ENCODE assay signal across 7 cellular contexts in the genomic region with DNA sequence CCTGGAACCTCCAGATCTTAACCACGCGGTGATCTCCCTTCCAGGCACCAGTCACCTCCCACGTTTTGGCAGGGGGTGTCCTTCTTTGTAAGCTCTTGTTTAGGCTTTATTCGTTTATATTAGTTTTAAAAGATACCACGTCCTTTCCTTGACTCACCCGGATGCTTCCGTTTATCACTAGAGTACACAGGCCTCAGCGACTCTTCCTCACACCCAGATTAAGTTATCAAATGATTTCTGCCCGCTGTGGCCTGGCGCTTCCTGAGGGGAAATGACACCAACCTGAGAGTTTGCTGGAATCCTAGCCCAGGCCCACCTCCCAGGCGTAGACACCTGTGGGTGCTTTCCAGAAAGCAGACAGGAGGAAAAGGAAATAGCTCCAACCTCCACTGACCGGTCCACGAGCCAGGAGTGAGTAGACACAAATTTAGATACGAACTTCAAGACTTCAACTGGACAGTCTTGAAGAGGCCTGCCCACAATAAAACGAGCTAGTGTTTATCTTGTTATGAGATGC. TPM values are rescaled to one million over a fixed set of nuclear protein-coding genes. Genes with fewer than 3 reads are reported as not detected.
A peak's percentile ranks its signal among the peaks of the same experiment; 100 is the strongest.
DNase-seq lines count a peak whose midpoint lies in the region; ATAC-seq, FAIRE-seq and TF ChIP-seq lines count a peak whose summit lies in the region.

No MANE protein-coding gene starts in this region.

- POLR2A ChIA-PET in K562 (lab: Yijun Ruan, JAX), result interaction anchor here (0.6 to 2.6 kb wide), 9 partner anchors 11 to 1420 kb away, joined by 3 to 12 read pairs (median 3); no protein-coding TSS in a partner anchor

- peak overlapping the region; percentile 41; the same call in 1 of the 2 replicates for H3K9ac ChIP-seq in HUES48 (ENCODE audit: low read depth, low read length)
- H3K9ac ChIP-seq in K562 (ENCODE audit: insufficient read depth in 1 of 2, low read depth in 2 of 2, low read length in 2 of 2), result peak overlapping the region; percentile 87 to 90

- no peaks in the 10 kb centered on the region for H3K9me1 ChIP-seq in K562 (ENCODE audit: control insufficient read depth, insufficient read depth, low read length)

- H3K4me2 ChIP-seq in K562 (ENCODE audit: insufficient read depth, low read length), result peak overlapping the region; percentile 91

- H3K4me3 ChIP-seq in HUES48 (ENCODE audit: low read depth, low read length), result peak overlapping the region; percentile 82
- H3K4me3 ChIP-seq in K562, result peak overlapping the region; percentile 60
- peak overlapping the region; percentile 60 for H3K4me3 ChIP-seq in suprapubic skin

- H2AFZ ChIP-seq in K562 (ENCODE audit: low read depth, low read length), result peak overlapping the region; percentile 91

- no peak for DNase-seq in K562 (ENCODE audit: extremely low read depth in 1 of 4, low spot score in 3 of 4)
- DNase-seq in kidney tubule cell (ENCODE audit: low spot score), result peak; percentile 48
- DNase-seq in suprapubic skin (ENCODE audit: low spot score in 2 of 2), result no peak
- DNase-seq in NCI-H146 treated with DMSO at 0.1 percent for 48 hours (lab: John Stamatoyannopoulos, UW; ENCODE audit: unreplicated experiment), result no peak
- no peak for DNase-seq in activated CD8-positive, alpha-beta memory T cell treated with anti-CD3 and anti-CD28 coated beads, Interleukin-2, amount 50 U/mL, for 4 hours

- intact Hi-C loops in K562 (cut with micrococcal nuclease), result loop anchor here (1.0 to 5.0 kb wide), 3 partner anchors 65 to 243 kb away; no protein-coding TSS in a partner anchor

- H3K36me3 ChIP-seq in HUES48 (ENCODE audit: control insufficient read depth, insufficient read depth, low read length) (no peaks in the 10 kb centered on the region), K562 (ENCODE audit: control insufficient read depth, insufficient read depth, low read length) (peaks cover 4% of the 10 kb centered on the region), suprapubic skin (no peaks in the 10 kb centered on the region)

- in situ Hi-C loops in K562 (cut with MboI), result no loop called here

- TF ChIP-seq CTCF in K562 (IDR thresholded peaks at IDR 0.05 in 2 of 3, conservative IDR thresholded peaks at IDR 0.05 in 1 of 3; ENCODE audit: insufficient read depth in 2 of 3, low read depth in 1 of 3, low read length in 3 of 3) (no peak), suprapubic skin (IDR thresholded peaks at IDR 0.05) (no peak)

- WGBS in K562 (ENCODE audit: insufficient coverage, low coverage, missing lambda C conversion rate), result 2% methylated on average over 15 of the region's 15 CpGs
- 46% methylated on average over 15 of the region's 15 CpGs for WGBS in suprapubic skin

- ATAC-seq in K562, result peak; percentile 18
- ATAC-seq in GM18498 (IDR thresholded peaks at IDR 0.05; ENCODE audit: unreplicated experiment), result no peak

- H3K27me3 ChIP-seq in HUES48 (ENCODE audit: control insufficient read depth, insufficient read depth, low read length) (peaks cover 10% of the 10 kb centered on the region), K562 (ENCODE audit: control insufficient read depth in 2 of 2, insufficient read depth in 2 of 2, low read length in 2 of 2) (no peaks in the 10 kb centered on the region), suprapubic skin (no peaks in the 10 kb centered on the region)

- H3K4me1 ChIP-seq in HUES48 (ENCODE audit: control insufficient read depth, insufficient read depth, low read length) (peaks cover 14% of the 10 kb centered on the region; the same call in 1 of the 2 replicates), K562 (replicated peaks in 1 of 2; ENCODE audit: control insufficient read depth in 2 of 2, insufficient read depth in 2 of 2, low read length in 2 of 2) (peaks cover 14 to 29% of the 10 kb centered on the region in 2 experiments), suprapubic skin (peaks cover 22% of the 10 kb centered on the region)

- H4K20me1 ChIP-seq in K562 (replicated peaks; ENCODE audit: control insufficient read depth, insufficient read depth, low read length), result no peaks in the 10 kb centered on the region

- peak; percentile 85; the same call in 1 of the 2 replicates for TF ChIP-seq EP300 in K562 (IDR thresholded peaks at IDR 0.05; ENCODE audit: low read length)
- TF ChIP-seq EP300 in suprapubic skin (IDR thresholded peaks at IDR 0.05), result no peak

- H3K9me3 ChIP-seq in HUES48 (ENCODE audit: control insufficient read depth, insufficient read depth, low read length), result no peaks in the 10 kb centered on the region
- no peaks in the 10 kb centered on the region for H3K9me3 ChIP-seq in K562 (replicated peaks; ENCODE audit: control insufficient read depth, insufficient read depth, low read depth, low read length)
- no peaks in the 10 kb centered on the region for H3K9me3 ChIP-seq in suprapubic skin

- TF ChIP-seq RAD21 in K562 (CRISPR knock-in tag; conservative IDR thresholded peaks at IDR 0.05 in 1 of 2, IDR thresholded peaks at IDR 0.05 in 1 of 2), result no peak

- peak; percentile 86 for FAIRE-seq in K562 (lab: Jason Lieb, UNC)

- no peak for TF ChIP-seq POLR2A in K562 (conservative IDR thresholded peaks at IDR 0.05)
- no peak for TF ChIP-seq POLR2A in suprapubic skin (IDR thresholded peaks at IDR 0.05)

- H3K79me2 ChIP-seq in K562 (ENCODE audit: control insufficient read depth, insufficient read depth, low read length), result peaks cover 33% of the 10 kb centered on the region

- H3K27ac ChIP-seq in HUES48 (ENCODE audit: low read depth, low read length) (peak overlapping the region; percentile 77), K562 (ENCODE audit: extremely low read depth, low read depth, low read length) (peak overlapping the region; percentile 97), suprapubic skin (peak overlapping the region; percentile 59)

- CTCF ChIA-PET in K562 (lab: Yijun Ruan, JAX; ENCODE audit: low intra/inter-chr PET ratio), result no interaction called here

- BruUV-seq in K562 (replicated peaks; lab: Mats Ljungman, UMichigan), result no TSS peak

TF ChIP-seq in K562, 482 proteins besides CTCF, POLR2A, EP300 and RAD21 (continues in another document):
- TF ChIP-seq MYC (IDR thresholded peaks at IDR 0.05; ENCODE audit: low read depth, low read length), result peak; percentile 38; the same call in 1 of the 2 replicates
- TF ChIP-seq MYC (CRISPR knock-in tag; IDR thresholded peaks at IDR 0.05; ENCODE audit: borderline replicate concordance, low read depth), result no peak
- TF ChIP-seq LCOR (CRISPR knock-in tag; IDR thresholded peaks at IDR 0.05), result peak; percentile 45; the same call in 1 of the 2 replicates
- no peak for TF ChIP-seq FOXP1 (CRISPR knock-in tag; IDR thresholded peaks at IDR 0.05)
- TF ChIP-seq RBM14 (IDR thresholded peaks at IDR 0.05; ENCODE audit: borderline replicate concordance, insufficient read depth, low read depth, low read length), result no peak
- peak; percentile 79 for TF ChIP-seq DPF2 (IDR thresholded peaks at IDR 0.05)
- peak; percentile 53 for TF ChIP-seq HDAC3 (IDR thresholded peaks at IDR 0.05; ENCODE audit: borderline replicate concordance, partially characterized antibody)
- TF ChIP-seq, protein P1, sequence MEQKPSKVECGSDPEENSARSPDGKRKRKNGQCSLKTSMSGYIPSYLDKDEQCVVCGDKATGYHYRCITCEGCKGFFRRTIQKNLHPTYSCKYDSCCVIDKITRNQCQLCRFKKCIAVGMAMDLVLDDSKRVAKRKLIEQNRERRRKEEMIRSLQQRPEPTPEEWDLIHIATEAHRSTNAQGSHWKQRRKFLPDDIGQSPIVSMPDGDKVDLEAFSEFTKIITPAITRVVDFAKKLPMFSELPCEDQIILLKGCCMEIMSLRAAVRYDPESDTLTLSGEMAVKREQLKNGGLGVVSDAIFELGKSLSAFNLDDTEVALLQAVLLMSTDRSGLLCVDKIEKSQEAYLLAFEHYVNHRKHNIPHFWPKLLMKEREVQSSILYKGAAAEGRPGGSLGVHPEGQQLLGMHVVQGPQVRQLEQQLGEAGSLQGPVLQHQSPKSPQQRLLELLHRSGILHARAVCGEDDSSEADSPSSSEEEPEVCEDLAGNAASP (IDR thresholded peaks at IDR 0.05), result no peak
- TF ChIP-seq GABPA (tag; conservative IDR thresholded peaks at IDR 0.05; ENCODE audit: low read depth), result 0 out of 2 replicates have a peak, but pooled peaks have one; percentile 41
- peak in 1 of 2 experiments; percentile 25; a peak in 1 of 4 replicates for TF ChIP-seq FOXA3 (CRISPR knock-in tag; conservative IDR thresholded peaks at IDR 0.05 in 1 of 2, IDR thresholded peaks at IDR 0.05 in 1 of 2)
- peak; percentile 50; the same call in 1 of the 2 replicates for TF ChIP-seq GABPB1 (CRISPR knock-in tag; IDR thresholded peaks at IDR 0.05)
- TF ChIP-seq, protein P2, sequence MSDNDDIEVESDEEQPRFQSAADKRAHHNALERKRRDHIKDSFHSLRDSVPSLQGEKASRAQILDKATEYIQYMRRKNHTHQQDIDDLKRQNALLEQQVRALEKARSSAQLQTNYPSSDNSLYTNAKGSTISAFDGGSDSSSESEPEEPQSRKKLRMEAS (CRISPR knock-in tag; IDR thresholded peaks at IDR 0.05), result no peak; the same call in 1 of the 2 replicates
- TF ChIP-seq FOXM1 (IDR thresholded peaks at IDR 0.05; ENCODE audit: low read depth), result peak; percentile 73
- TF ChIP-seq FOXM1 (CRISPR knock-in tag; IDR thresholded peaks at IDR 0.05; ENCODE audit: low read depth), result no peak

RNA-seq across cellular contexts. Expression of gene ADAMTS3, which starts 0.8 kb away (rescaled TPM):
- total RNA-seq in K562 (2011; cell fraction: chromatin; rRNA removed; ENCODE audit: low replicate concordance), result 40.0 and 55.6 TPM in 2 replicates
- total RNA-seq in K562 (2011; cell fraction: nucleolus; rRNA removed), result 24.3 and 30.0 TPM in 2 replicates
- total RNA-seq in K562 (2011; cell fraction: nucleoplasm; rRNA removed), result 40.3 and 49.6 TPM in 2 replicates
- total RNA-seq in K562 (2014; rRNA removed) (10.3 and 11.1 TPM in 2 replicates), K562 (2014; rRNA removed; fragmentation: Illumina TruSeq; extraction: Trizol) (17.7 and 19.1 TPM in 2 replicates), K562 (2015; rRNA removed; fragmentation: Illumina TruSeq; extraction: Trizol) (17.0 and 17.2 TPM in 2 replicates), K562 (2021) (15.8 and 18.0 TPM in 2 replicates), suprapubic skin (under 1 TPM; 0.21 to 0.80 (median 0.70) TPM)
- polyA plus RNA-seq in K562 (2011; rRNA removed) (11.2 and 14.4 TPM in 2 replicates), K562 (2014; fragmentation: Illumina TruSeq; extraction: Trizol) (12.0 and 12.1 TPM in 2 replicates), K562 (2014; fragmentation: Nextera tagmentation; extraction: Ambion mirVana) (1 to 10 TPM; 4.0 to 4.6 TPM), K562 (2014; rRNA removed) (8.0 and 9.3 TPM in 2 replicates)
- polyA plus RNA-seq in K562 (2011; cell fraction: cytosol; rRNA removed), result 6.2 and 7.6 TPM in 2 replicates
- 24.0 and 32.4 TPM in 2 replicates for polyA plus RNA-seq in K562 (2011; cell fraction: nucleus; rRNA removed)
- 9.4 and 10.8 TPM in 2 replicates for polyA plus RNA-seq in K562 (2012)
- polyA minus RNA-seq in K562 (2011; rRNA and poly(A)+ RNA removed), result 49.8 and 56.4 TPM in 2 replicates
- 12.0 and 18.0 TPM in 2 replicates for polyA minus RNA-seq in K562 (2011; cell fraction: cytosol; rRNA and poly(A)+ RNA removed)
- polyA minus RNA-seq in K562 (2011; cell fraction: nucleus; rRNA and poly(A)+ RNA removed), result 43.1 and 59.1 TPM in 2 replicates

Comparison
In these comparisons a context has a peak if more than half of its experiments do, and no peak if none do; other contexts are left out.
1. RNA of gene ADAMTS3, which starts 0.8 kb away (total RNA-seq): 10.3 to 55.6 TPM in K562; 0.21 to 0.80 TPM in suprapubic skin; every median in the first group is over 4 times any median in the second.
2. Peak in every context shown above with its lines, with median percentiles within 50 percentile points of each other: H3K27ac ChIP-seq and H3K4me3 ChIP-seq.